ENCODE assay signal across 11 cellular contexts in the genomic region with DNA sequence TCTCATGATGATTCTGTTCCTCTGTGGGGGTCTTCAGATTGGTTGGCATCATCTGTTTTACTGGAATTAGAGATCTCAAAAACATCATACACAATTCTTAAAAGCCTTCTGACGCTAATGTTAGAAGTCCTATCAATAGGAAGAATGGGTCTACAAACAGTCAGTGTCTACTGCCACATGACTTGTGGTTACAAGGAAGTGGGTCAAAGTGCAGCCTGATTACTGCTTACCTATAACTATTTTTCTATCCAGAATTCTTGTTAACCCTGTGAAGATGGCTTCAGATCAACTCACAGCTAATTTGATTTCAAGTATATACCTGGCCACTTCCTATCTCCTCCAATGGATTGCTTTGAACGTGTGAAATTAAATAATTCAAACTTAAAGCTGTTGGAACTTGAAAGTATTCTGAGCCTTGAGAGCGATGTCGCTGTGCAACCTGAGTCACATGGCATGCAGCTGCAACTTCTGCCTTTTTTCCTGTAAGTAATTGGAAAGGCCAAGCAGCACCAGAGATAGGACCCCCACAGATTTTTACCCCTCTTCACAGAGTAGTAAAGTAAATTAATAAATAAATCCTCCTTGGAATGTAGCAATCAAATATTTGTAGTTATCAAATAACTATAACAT. TPM values are rescaled to one million over a fixed set of nuclear protein-coding genes. Genes with fewer than 3 reads are reported as not detected.
DNase-seq lines count a peak whose midpoint lies in the region; TF ChIP-seq lines count a peak whose summit lies in the region.
"Had no signal": no experiment of that assay in that cellular context is flagged by ENCODE, and none has a peak within 500 bp of the region (broad histone marks: within the 10 kb centered on the region; RNA-seq: fewer than 3 reads in every experiment).

No MANE protein-coding gene starts in this region.

- H3K27me3 ChIP-seq in thymus (ENCODE audit: control insufficient read depth, insufficient read depth): no peaks in the 10 kb centered on the region

- no peaks in the 10 kb centered on the region for H3K36me3 ChIP-seq in thymus (ENCODE audit: control insufficient read depth, insufficient read depth)

- no peak for TF ChIP-seq CTCF in epithelial cell of esophagus (IDR thresholded peaks at IDR 0.05; ENCODE audit: insufficient read depth, low read depth, low read length, missing control alignments)

- CTCF ChIA-PET in activated naive CD4-positive, alpha-beta T cell treated with anti-CD3 and anti-CD28 coated beads, Interleukin-2, amount 10 ng/mL, durations not matched to agents 7 days and 5 days (lab: Charles Lee): interaction anchor here (0.9 to 1.5 kb wide), 4 partner anchors 15 to 58 kb away, joined by 3 to 4 read pairs (median 3); no protein-coding TSS in a partner anchor

- H3K9me3 Mint-ChIP-seq in activated naive CD4-positive, alpha-beta T cell treated with anti-CD3 and anti-CD28 coated beads, Interleukin-2, amount 10 ng/mL, durations not matched to agents 7 days and 5 days: no peaks in the 10 kb centered on the region
- no peaks in the 10 kb centered on the region for H3K9me3 Mint-ChIP-seq in T-helper 2 cell treated with Interferon-gamma antibody and Interleukin-4, amounts not matched to agents 5 μg/mL and 100 μg/mL, for 36 hours
- H3K9me3 Mint-ChIP-seq: naive B cell had no signal

- no peak overlapping the region for H3K4me3 ChIP-seq in epithelial cell of esophagus (ENCODE audit: low read length)
- peak overlapping the region; percentile 5 for H3K4me3 ChIP-seq in thymus (ENCODE audit: low read length)

- H3K4me1 ChIP-seq in thymus (ENCODE audit: control insufficient read depth, insufficient read depth, low read length): peaks cover 28% of the 10 kb centered on the region

- 4% methylated on average over 4 of the region's 4 CpGs for WGBS in thymus

- peaks cover 66% of the 10 kb centered on the region for H3K4me1 Mint-ChIP-seq in activated naive CD4-positive, alpha-beta T cell treated with anti-CD3 and anti-CD28 coated beads, Interleukin-2, amount 10 ng/mL, durations not matched to agents 7 days and 5 days
- H3K4me1 Mint-ChIP-seq in T-helper 2 cell treated with Interferon-gamma antibody and Interleukin-4, amounts not matched to agents 5 μg/mL and 100 μg/mL, for 36 hours (ENCODE audit: low read depth): peaks cover 37% of the 10 kb centered on the region

- peaks cover 16% of the 10 kb centered on the region for H3K36me3 Mint-ChIP-seq in activated naive CD4-positive, alpha-beta T cell treated with anti-CD3 and anti-CD28 coated beads, Interleukin-2, amount 10 ng/mL, durations not matched to agents 7 days and 5 days
- peaks cover 10% of the 10 kb centered on the region for H3K36me3 Mint-ChIP-seq in T-helper 2 cell treated with Interferon-gamma antibody and Interleukin-4, amounts not matched to agents 5 μg/mL and 100 μg/mL, for 36 hours (ENCODE audit: low read depth)
- H3K36me3 Mint-ChIP-seq: naive B cell had no signal

- peak overlapping the region; percentile 57 for H3K4me3 Mint-ChIP-seq in activated naive CD4-positive, alpha-beta T cell treated with anti-CD3 and anti-CD28 coated beads, Interleukin-2, amount 10 ng/mL, durations not matched to agents 7 days and 5 days
- peak overlapping the region; percentile 59 for H3K4me3 Mint-ChIP-seq in T-helper 2 cell treated with Interferon-gamma antibody and Interleukin-4, amounts not matched to agents 5 μg/mL and 100 μg/mL, for 36 hours

- peak overlapping the region; percentile 71 for H3K27ac ChIP-seq in thymus (ENCODE audit: low read depth)

- H3K27ac Mint-ChIP-seq in activated naive CD4-positive, alpha-beta T cell treated with anti-CD3 and anti-CD28 coated beads, Interleukin-2, amount 10 ng/mL, durations not matched to agents 7 days and 5 days: peak overlapping the region; percentile 84
- peak overlapping the region; percentile 66 for H3K27ac Mint-ChIP-seq in T-helper 2 cell treated with Interferon-gamma antibody and Interleukin-4, amounts not matched to agents 5 μg/mL and 100 μg/mL, for 36 hours

- peak; percentile 43 for DNase-seq in activated naive CD4-positive, alpha-beta T cell treated with anti-CD3 and anti-CD28 coated beads, Interleukin-2, amount 10 ng/mL, durations not matched to agents 7 days and 5 days
- DNase-seq in activated naive CD4-positive, alpha-beta T cell treated with Interleukin-2 at 50 U/mL for 16 hours: no peak
- DNase-seq in T-helper 2 cell treated with Interferon-gamma antibody and Interleukin-4, amounts not matched to agents 5 μg/mL and 100 μg/mL, for 36 hours (ENCODE audit: low spot score): no peak
- DNase-seq in epithelial cell of esophagus (ENCODE audit: low read depth): peak; percentile 41
- DNase-seq in NCI-H774 (lab: John Stamatoyannopoulos, UW): no peak
- no peak for DNase-seq in NCI-H146 treated with DMSO at 0.1 percent for 48 hours (lab: John Stamatoyannopoulos, UW; ENCODE audit: unreplicated experiment)
- DNase-seq in ecto neural progenitor cell (ENCODE audit: low spot score): no peak
- DNase-seq: kidney, naive B cell, NCI-H226 had no signal

- H3K27me3 Mint-ChIP-seq in activated naive CD4-positive, alpha-beta T cell treated with anti-CD3 and anti-CD28 coated beads, Interleukin-2, amount 10 ng/mL, durations not matched to agents 7 days and 5 days: peaks cover 7% of the 10 kb centered on the region
- H3K27me3 Mint-ChIP-seq in T-helper 2 cell treated with Interferon-gamma antibody and Interleukin-4, amounts not matched to agents 5 μg/mL and 100 μg/mL, for 36 hours (ENCODE audit: low read depth): peaks cover 9% of the 10 kb centered on the region

- H3K9me3 ChIP-seq in thymus (ENCODE audit: control insufficient read depth): no peaks in the 10 kb centered on the region

RNA-seq across cellular contexts. Expression of gene RNF149, which starts 3.0 kb away (rescaled TPM):
- 105 TPM for polyA plus RNA-seq in thymus

RNA-seq across cellular contexts. Expression of gene CNOT11, which starts 58.8 kb away (rescaled TPM):
- 34.0 TPM for polyA plus RNA-seq in thymus

Comparison
In these comparisons a context has a peak if more than half of its experiments do, and no peak if none do; other contexts are left out.
1. DNase-seq: peak in activated naive CD4-positive, alpha-beta T cell treated with anti-CD3 and anti-CD28 coated beads, Interleukin-2, amount 10 ng/mL, durations not matched to agents 7 days and 5 days (single experiment) and epithelial cell of esophagus (single experiment); none in activated naive CD4-positive, alpha-beta T cell treated with Interleukin-2 at 50 U/mL for 16 hours (single experiment), T-helper 2 cell treated with Interferon-gamma antibody and Interleukin-4, amounts not matched to agents 5 μg/mL and 100 μg/mL, for 36 hours (single experiment), NCI-H774 (single experiment), NCI-H146 treated with DMSO at 0.1 percent for 48 hours (single experiment) and ecto neural progenitor cell (single experiment).